8 cellular contexts compared by ENCODE assay signal in genomic region chr20:62143976-62144825, GRCh38. TPM values are rescaled to one million over a fixed set of nuclear protein-coding genes. Genes with fewer than 3 reads are reported as not detected.
DNase-seq lines count a peak whose midpoint lies in the region; ATAC-seq, FAIRE-seq and TF ChIP-seq lines count a peak whose summit lies in the region.

No MANE protein-coding gene starts in this region.

- intact Hi-C loops in colonic mucosa (cut with DNase I) (no loop called here), HepG2 (cut with micrococcal nuclease; ENCODE audit: unreplicated experiment) (no loop called here)

- H3K9ac ChIP-seq in KMS-11 (no peak overlapping the region; the same call in 1 of the 2 replicates), colonic mucosa (ENCODE audit: low read depth in 2 of 2, low read length in 2 of 2) (peak overlapping the region; percentile 65 to 76), HepG2 (ENCODE audit: insufficient read depth, low read depth, low read length) (peak overlapping the region; percentile 76)

- H3K4me2 ChIP-seq in KMS-11 = peak overlapping the region; percentile 70
- H3K4me2 ChIP-seq in HepG2 (ENCODE audit: low read depth, low read length) = peak overlapping the region; percentile 96

- peaks cover 15% of the 10 kb centered on the region; the same call in 1 of the 2 replicates for H3K36me3 ChIP-seq in KMS-11 (ENCODE audit: insufficient read depth)
- peaks cover 38% of the 10 kb centered on the region for H3K36me3 ChIP-seq in WERI-Rb-1
- peaks cover 9% of the 10 kb centered on the region for H3K36me3 ChIP-seq in colonic mucosa
- H3K36me3 ChIP-seq in HepG2 (replicated peaks in 1 of 2; ENCODE audit: control insufficient read depth in 1 of 2, insufficient read depth in 2 of 2, low read length in 2 of 2) = peaks cover 12 to 18% of the 10 kb centered on the region in 2 experiments

- H2AFZ ChIP-seq in KMS-11 (ENCODE audit: low read depth) (0 out of 2 replicates have a peak overlapping the region, but pooled peaks have one; percentile 6), HepG2 (ENCODE audit: low read length) (no peak overlapping the region)

- CTCF ChIA-PET in HepG2 (lab: Yijun Ruan, JAX; ENCODE audit: low intra/inter-chr PET ratio, low total read pairs) = interaction anchor here (1.4 kb wide), 1 partner anchor 13 kb away, joined by 3 read pairs; no protein-coding TSS in a partner anchor

- H3K27ac ChIP-seq in KMS-11 (no peak overlapping the region), WERI-Rb-1 (peak overlapping the region; percentile 54), colonic mucosa (peak overlapping the region; percentile 63), HepG2 (ENCODE audit: extremely low read length, insufficient read depth, low read length) (peak overlapping the region; percentile 70)

- TF ChIP-seq RAD21 in HepG2 (CRISPR knock-in tag; IDR thresholded peaks at IDR 0.05) = peak; percentile 50

- H3K79me2 ChIP-seq in KMS-11 (ENCODE audit: insufficient read depth, low read depth) = peaks cover 82% of the 10 kb centered on the region
- H3K79me2 ChIP-seq in HepG2 (ENCODE audit: insufficient read depth, low read length) = peaks cover 90% of the 10 kb centered on the region

- TF ChIP-seq CTCF in KMS-11 (conservative IDR thresholded peaks at IDR 0.05; ENCODE audit: low read depth, low read length) = no peak
- TF ChIP-seq CTCF in WERI-Rb-1 (IDR thresholded peaks at IDR 0.05; ENCODE audit: low read depth, low read length) = no peak
- no peak for TF ChIP-seq CTCF in colonic mucosa (IDR thresholded peaks at IDR 0.05)
- TF ChIP-seq CTCF in HepG2 (CRISPR knock-in tag; IDR thresholded peaks at IDR 0.05) = peak; percentile 43

- POLR2A ChIA-PET in HepG2 (lab: Yijun Ruan, JAX) = interaction anchor here (0.7 to 2.5 kb wide), 6 partner anchors 8 to 224 kb away, joined by 3 to 13 read pairs (median 4); partner anchors contain the start of gene LSM14B

- peak in 1 of 2 experiments; percentile 53; a peak in 1 of 4 replicates for TF ChIP-seq POLR2A in HepG2 (IDR thresholded peaks at IDR 0.05; ENCODE audit: insufficient read depth in 1 of 2, low read depth in 2 of 2, low read length in 2 of 2)

- FAIRE-seq in HepG2 (lab: Jason Lieb, UNC) = no peak

- H3K27me3 ChIP-seq in KMS-11 (ENCODE audit: insufficient read depth, low read depth) = no peaks in the 10 kb centered on the region
- no peaks in the 10 kb centered on the region for H3K27me3 ChIP-seq in WERI-Rb-1 (ENCODE audit: insufficient read depth, low read depth, severe bottlenecking)
- H3K27me3 ChIP-seq in colonic mucosa = no peaks in the 10 kb centered on the region
- H3K27me3 ChIP-seq in HepG2 (ENCODE audit: control insufficient read depth in 1 of 2, insufficient read depth in 2 of 2, low read length in 2 of 2) = no peaks in the 10 kb centered on the region; a peak in 1 of 5 replicates

- in situ Hi-C loops in HepG2 (cut with HindIII; ENCODE audit: extremely low pct_ligation_motif_present, low pct_unique_long_range_greater_than_20kb) = loop anchor here (5.0 kb wide), 1 partner anchor 132 kb away; no protein-coding TSS in a partner anchor

- H3K4me1 ChIP-seq in KMS-11 (ENCODE audit: low read depth, poor library complexity, severe bottlenecking) (peaks cover 24% of the 10 kb centered on the region), colonic mucosa (peaks cover 18% of the 10 kb centered on the region), HepG2 (ENCODE audit: insufficient read depth, low read length) (peaks cover 68% of the 10 kb centered on the region)

- H4K20me1 ChIP-seq in KMS-11 (ENCODE audit: insufficient read depth) (peaks cover 28% of the 10 kb centered on the region), HepG2 (ENCODE audit: insufficient read depth, low read length) (peaks cover 56% of the 10 kb centered on the region)

- no TSS peak for BruUV-seq in HepG2 (replicated peaks; lab: Mats Ljungman, UMichigan)

- peak; percentile 71 for DNase-seq in Daoy (ENCODE audit: low read depth)
- peak; percentile 46 for DNase-seq in WERI-Rb-1
- DNase-seq in colonic mucosa = peak; percentile 67
- peak; percentile 42 for DNase-seq in HepG2 (ENCODE audit: low spot score)
- peak in 2 of 3 experiments; percentile 50 to 65 for DNase-seq in stimulated activated CD4-positive, alpha-beta T cell treated with anti-CD3 and anti-CD28 coated beads, TNF-alpha, amount 100 ng/mL, for 24 hours (ENCODE audit: low read depth in 3 of 3)

- H3K4me3 ChIP-seq in KMS-11 (IDR thresholded peaks at IDR 0.05; ENCODE audit: insufficient read depth, low read depth, low read length) (no peak overlapping the region), WERI-Rb-1 (ENCODE audit: low read depth, low read length) (peak overlapping the region; percentile 70), colonic mucosa (peak overlapping the region; percentile 81), HepG2 (replicated peaks in 1 of 3; ENCODE audit: insufficient read depth in 1 of 3, low read depth in 2 of 3, low read length in 3 of 3) (peak overlapping the region; percentile 68 to 93 (median 87))

- ATAC-seq in GM21526 (IDR thresholded peaks at IDR 0.05; ENCODE audit: low FRiP score, unreplicated experiment) = peak; percentile 22
- ATAC-seq in HepG2 = peak; percentile 37
- ATAC-seq in GM18519 (IDR thresholded peaks at IDR 0.05; ENCODE audit: low FRiP score, unreplicated experiment) = no peak

- H3K9me3 ChIP-seq in WERI-Rb-1 (ENCODE audit: severe bottlenecking) (no peaks in the 10 kb centered on the region), colonic mucosa (no peaks in the 10 kb centered on the region), HepG2 (ENCODE audit: low read length) (no peaks in the 10 kb centered on the region)

- TF ChIP-seq EP300 in HepG2 (IDR thresholded peaks at IDR 0.05; ENCODE audit: low read depth in 2 of 2, low read length in 2 of 2) (no peak), HepG2 (CRISPR knock-in tag; IDR thresholded peaks at IDR 0.05; ENCODE audit: borderline replicate concordance) (no peak)

- WGBS in HepG2 (ENCODE audit: low lambda C conversion rate) = 1% methylated on average over 52 of the region's 100 CpGs

RNA-seq across cellular contexts. Expression of gene SS18L1, which starts 0.6 kb away (rescaled TPM):
- 10.1 and 10.3 TPM in 2 replicates for total RNA-seq in Daoy (2014; rRNA removed; shearing (Covaris generic))
- 10 to 100 TPM; 10.1 to 17.7 TPM for total RNA-seq in colonic mucosa
- 15.3 and 17.8 TPM in 2 replicates for total RNA-seq in HepG2 (2016; rRNA removed; fragmentation: Illumina TruSeq; extraction: Trizol)
- 8.6 and 10.0 TPM in 2 replicates for total RNA-seq in HepG2 (2016; cell fraction: cytosol; rRNA removed; fragmentation: Illumina TruSeq; extraction: Trizol; ENCODE audit: low read depth)
- 14.3 and 17.3 TPM in 2 replicates for total RNA-seq in HepG2 (2016; cell fraction: insoluble cytoplasmic fraction; rRNA removed; fragmentation: Illumina TruSeq; extraction: Trizol)
- total RNA-seq in HepG2 (2016; cell fraction: membrane; rRNA removed; fragmentation: Illumina TruSeq; extraction: Trizol) = 13.2 and 13.6 TPM in 2 replicates
- 21.3 and 26.0 TPM in 2 replicates for total RNA-seq in HepG2 (2016; cell fraction: nucleus; rRNA removed; fragmentation: Illumina TruSeq; extraction: Trizol)
- polyA plus RNA-seq in HepG2 (2011; rRNA removed) = 27.6 and 32.0 TPM in 2 replicates
- 13.9 and 24.3 TPM in 2 replicates for polyA plus RNA-seq in HepG2 (2011; cell fraction: cytosol; rRNA removed)
- 94.6 and 141 TPM in 2 replicates for polyA plus RNA-seq in HepG2 (2011; cell fraction: nucleus; rRNA removed)
- 16.9 and 17.6 TPM in 2 replicates for polyA plus RNA-seq in HepG2 (2012)
- 2.6 and 2.8 TPM in 2 replicates for polyA plus RNA-seq in HepG2 (2016; cell fraction: cytosol; fragmentation: Illumina TruSeq; extraction: Trizol; ENCODE audit: low read depth)
- 12.8 and 13.4 TPM in 2 replicates for polyA plus RNA-seq in HepG2 (2016; cell fraction: insoluble cytoplasmic fraction; fragmentation: Illumina TruSeq; extraction: Trizol; ENCODE audit: low read depth)
- polyA plus RNA-seq in HepG2 (2016; cell fraction: membrane; fragmentation: Illumina TruSeq; extraction: Trizol; ENCODE audit: low read depth) = 5.4 and 6.3 TPM in 2 replicates
- polyA plus RNA-seq in HepG2 (2016; cell fraction: nucleus; fragmentation: Illumina TruSeq; extraction: Trizol; ENCODE audit: insufficient read depth, low read depth) = 60.6 and 69.1 TPM in 2 replicates
- 32.8 and 53.5 TPM in 2 replicates for polyA minus RNA-seq in HepG2 (2011; rRNA and poly(A)+ RNA removed; ENCODE audit: low replicate concordance)
- 14.5 and 16.4 TPM in 2 replicates for polyA minus RNA-seq in HepG2 (2011; cell fraction: cytosol; rRNA and poly(A)+ RNA removed)
- 30.1 and 33.4 TPM in 2 replicates for polyA minus RNA-seq in HepG2 (2011; cell fraction: nucleus; rRNA and poly(A)+ RNA removed)

RNA-seq across cellular contexts. Expression of gene PSMA7, which starts 1.0 kb away (rescaled TPM):
- 722 and 899 TPM in 2 replicates for total RNA-seq in Daoy (2014; rRNA removed; shearing (Covaris generic))
- total RNA-seq in colonic mucosa = 100 to 1,000 TPM; 164 to 315 TPM
- 531 and 639 TPM in 2 replicates for total RNA-seq in HepG2 (2016; rRNA removed; fragmentation: Illumina TruSeq; extraction: Trizol)
- total RNA-seq in HepG2 (2016; cell fraction: cytosol; rRNA removed; fragmentation: Illumina TruSeq; extraction: Trizol; ENCODE audit: low read depth) = 280 and 300 TPM in 2 replicates
- 555 and 661 TPM in 2 replicates for total RNA-seq in HepG2 (2016; cell fraction: insoluble cytoplasmic fraction; rRNA removed; fragmentation: Illumina TruSeq; extraction: Trizol)
- total RNA-seq in HepG2 (2016; cell fraction: membrane; rRNA removed; fragmentation: Illumina TruSeq; extraction: Trizol) = 259 and 300 TPM in 2 replicates
- 259 and 270 TPM in 2 replicates for total RNA-seq in HepG2 (2016; cell fraction: nucleus; rRNA removed; fragmentation: Illumina TruSeq; extraction: Trizol)
- 571 and 631 TPM in 2 replicates for polyA plus RNA-seq in HepG2 (2011; rRNA removed)
- 539 and 602 TPM in 2 replicates for polyA plus RNA-seq in HepG2 (2011; cell fraction: cytosol; rRNA removed)
- polyA plus RNA-seq in HepG2 (2011; cell fraction: nucleus; rRNA removed) = 375 and 401 TPM in 2 replicates
- polyA plus RNA-seq in HepG2 (2012) = 283 and 330 TPM in 2 replicates
- polyA plus RNA-seq in HepG2 (2016; cell fraction: cytosol; fragmentation: Illumina TruSeq; extraction: Trizol; ENCODE audit: low read depth) = 290 and 328 TPM in 2 replicates
- polyA plus RNA-seq in HepG2 (2016; cell fraction: insoluble cytoplasmic fraction; fragmentation: Illumina TruSeq; extraction: Trizol; ENCODE audit: low read depth) = 656 and 720 TPM in 2 replicates
- polyA plus RNA-seq in HepG2 (2016; cell fraction: membrane; fragmentation: Illumina TruSeq; extraction: Trizol; ENCODE audit: low read depth) = 233 and 270 TPM in 2 replicates
- 418 and 431 TPM in 2 replicates for polyA plus RNA-seq in HepG2 (2016; cell fraction: nucleus; fragmentation: Illumina TruSeq; extraction: Trizol; ENCODE audit: insufficient read depth, low read depth)
- polyA minus RNA-seq in HepG2 (2011; rRNA and poly(A)+ RNA removed; ENCODE audit: low replicate concordance) = 380 and 541 TPM in 2 replicates
- polyA minus RNA-seq in HepG2 (2011; cell fraction: cytosol; rRNA and poly(A)+ RNA removed) = 93.0 and 111 TPM in 2 replicates
- polyA minus RNA-seq in HepG2 (2011; cell fraction: nucleus; rRNA and poly(A)+ RNA removed) = 111 and 120 TPM in 2 replicates

RNA-seq across cellular contexts. Expression of gene LSM14B, which starts 21.9 kb away (rescaled TPM):
- total RNA-seq in Daoy (2014; rRNA removed; shearing (Covaris generic)) = 34.3 and 38.2 TPM in 2 replicates
- total RNA-seq in colonic mucosa (10 to 100 TPM; 38.6 to 38.8 TPM), HepG2 (2016; rRNA removed; fragmentation: Illumina TruSeq; extraction: Trizol) (77.7 and 79.2 TPM in 2 replicates)
- 24.5 and 25.5 TPM in 2 replicates for total RNA-seq in HepG2 (2016; cell fraction: cytosol; rRNA removed; fragmentation: Illumina TruSeq; extraction: Trizol; ENCODE audit: low read depth)
- total RNA-seq in HepG2 (2016; cell fraction: insoluble cytoplasmic fraction; rRNA removed; fragmentation: Illumina TruSeq; extraction: Trizol) = 67.6 and 79.5 TPM in 2 replicates
- total RNA-seq in HepG2 (2016; cell fraction: membrane; rRNA removed; fragmentation: Illumina TruSeq; extraction: Trizol) = 64.7 and 64.9 TPM in 2 replicates
- 45.7 and 51.1 TPM in 2 replicates for total RNA-seq in HepG2 (2016; cell fraction: nucleus; rRNA removed; fragmentation: Illumina TruSeq; extraction: Trizol)
- 43.3 and 50.4 TPM in 2 replicates for polyA plus RNA-seq in HepG2 (2011; rRNA removed)
- polyA plus RNA-seq in HepG2 (2011; cell fraction: cytosol; rRNA removed) = 24.6 and 38.4 TPM in 2 replicates
- polyA plus RNA-seq in HepG2 (2011; cell fraction: nucleus; rRNA removed) = 68.1 and 80.1 TPM in 2 replicates
- 35.5 and 43.9 TPM in 2 replicates for polyA plus RNA-seq in HepG2 (2012)
- polyA plus RNA-seq in HepG2 (2016; cell fraction: cytosol; fragmentation: Illumina TruSeq; extraction: Trizol; ENCODE audit: low read depth) = 15.6 and 19.3 TPM in 2 replicates
- 70.8 and 83.3 TPM in 2 replicates for polyA plus RNA-seq in HepG2 (2016; cell fraction: insoluble cytoplasmic fraction; fragmentation: Illumina TruSeq; extraction: Trizol; ENCODE audit: low read depth)
- polyA plus RNA-seq in HepG2 (2016; cell fraction: membrane; fragmentation: Illumina TruSeq; extraction: Trizol; ENCODE audit: low read depth) = 38.0 and 40.1 TPM in 2 replicates
- 84.6 and 88.2 TPM in 2 replicates for polyA plus RNA-seq in HepG2 (2016; cell fraction: nucleus; fragmentation: Illumina TruSeq; extraction: Trizol; ENCODE audit: insufficient read depth, low read depth)
- polyA minus RNA-seq in HepG2 (2011; rRNA and poly(A)+ RNA removed; ENCODE audit: low replicate concordance) = 41.0 and 77.9 TPM in 2 replicates
- 22.8 and 27.3 TPM in 2 replicates for polyA minus RNA-seq in HepG2 (2011; cell fraction: cytosol; rRNA and poly(A)+ RNA removed)
- polyA minus RNA-seq in HepG2 (2011; cell fraction: nucleus; rRNA and poly(A)+ RNA removed) = 35.0 and 37.7 TPM in 2 replicates

RNA-seq across cellular contexts. Expression of gene MTG2, which starts 38.6 kb away (rescaled TPM):
- 13.3 and 23.0 TPM in 2 replicates for total RNA-seq in Daoy (2014; rRNA removed; shearing (Covaris generic))
- 10 to 100 TPM; 30.4 to 46.7 TPM for total RNA-seq in colonic mucosa
- total RNA-seq in HepG2 (2016; rRNA removed; fragmentation: Illumina TruSeq; extraction: Trizol) = 31.3 and 37.8 TPM in 2 replicates
- 14.9 and 15.3 TPM in 2 replicates for total RNA-seq in HepG2 (2016; cell fraction: cytosol; rRNA removed; fragmentation: Illumina TruSeq; extraction: Trizol; ENCODE audit: low read depth)
- total RNA-seq in HepG2 (2016; cell fraction: insoluble cytoplasmic fraction; rRNA removed; fragmentation: Illumina TruSeq; extraction: Trizol) = 30.0 and 35.2 TPM in 2 replicates
- total RNA-seq in HepG2 (2016; cell fraction: membrane; rRNA removed; fragmentation: Illumina TruSeq; extraction: Trizol) = 20.4 and 23.8 TPM in 2 replicates
- 23.8 and 28.4 TPM in 2 replicates for total RNA-seq in HepG2 (2016; cell fraction: nucleus; rRNA removed; fragmentation: Illumina TruSeq; extraction: Trizol)
- polyA plus RNA-seq in HepG2 (2011; rRNA removed) = 20.4 and 22.5 TPM in 2 replicates
- polyA plus RNA-seq in HepG2 (2011; cell fraction: cytosol; rRNA removed) = 19.5 and 23.4 TPM in 2 replicates
- polyA plus RNA-seq in HepG2 (2011; cell fraction: nucleus; rRNA removed) = 31.1 and 31.2 TPM in 2 replicates
- 21.4 and 26.9 TPM in 2 replicates for polyA plus RNA-seq in HepG2 (2012)
- polyA plus RNA-seq in HepG2 (2016; cell fraction: cytosol; fragmentation: Illumina TruSeq; extraction: Trizol; ENCODE audit: low read depth) = 13.5 and 13.6 TPM in 2 replicates
- polyA plus RNA-seq in HepG2 (2016; cell fraction: insoluble cytoplasmic fraction; fragmentation: Illumina TruSeq; extraction: Trizol; ENCODE audit: low read depth) = 33.7 and 36.3 TPM in 2 replicates
- 18.0 and 19.8 TPM in 2 replicates for polyA plus RNA-seq in HepG2 (2016; cell fraction: membrane; fragmentation: Illumina TruSeq; extraction: Trizol; ENCODE audit: low read depth)
- 87.6 and 92.7 TPM in 2 replicates for polyA plus RNA-seq in HepG2 (2016; cell fraction: nucleus; fragmentation: Illumina TruSeq; extraction: Trizol; ENCODE audit: insufficient read depth, low read depth)
- polyA minus RNA-seq in HepG2 (2011; rRNA and poly(A)+ RNA removed; ENCODE audit: low replicate concordance) = 27.2 and 36.2 TPM in 2 replicates
- polyA minus RNA-seq in HepG2 (2011; cell fraction: cytosol; rRNA and poly(A)+ RNA removed) = 13.0 and 15.4 TPM in 2 replicates
- polyA minus RNA-seq in HepG2 (2011; cell fraction: nucleus; rRNA and poly(A)+ RNA removed) = 16.7 and 20.9 TPM in 2 replicates
